In genomic region chr1:6496890-6497214, GRCh38 we compare ENCODE assay signal across 8 cellular contexts. TPM values are rescaled to one million over a fixed set of nuclear protein-coding genes. Genes with fewer than 3 reads are reported as not detected.
DNase-seq lines count a peak whose midpoint lies in the region; ATAC-seq and TF ChIP-seq lines count a peak whose summit lies in the region.

No MANE protein-coding gene starts in this region.

- no peaks in the 10 kb centered on the region for H3K36me3 ChIP-seq in A673 (ENCODE audit: insufficient read depth, low read length, poor library complexity, severe bottlenecking)

- CTCF ChIA-PET in A673 (lab: Charles Lee): no interaction called here

- POLR2A ChIA-PET in A673 (lab: Charles Lee; ENCODE audit: low non-redundant PET): no interaction called here

- intact Hi-C loops in A673 (cut with micrococcal nuclease; ENCODE audit: unreplicated experiment): no loop called here
- intact Hi-C loops in dendritic cell treated with granulocyte-macrophage colony-stimulating factor and Interleukin-4, amounts not matched to agents 40 ng/mL and 50 ng/mL, for 4 days (cut with micrococcal nuclease): no loop called here

- H3K27ac ChIP-seq in A673 (ENCODE audit: low read depth, low read length, poor library complexity, severe bottlenecking): no peak overlapping the region

- H3K36me3 Mint-ChIP-seq in dendritic cell treated with granulocyte-macrophage colony-stimulating factor and Interleukin-4, amounts not matched to agents 40 ng/mL and 50 ng/mL, for 4 days (ENCODE audit: low read depth): no peaks in the 10 kb centered on the region
- H3K36me3 Mint-ChIP-seq in naive B cell: no peaks in the 10 kb centered on the region

- no peaks in the 10 kb centered on the region for H3K9me3 Mint-ChIP-seq in dendritic cell treated with granulocyte-macrophage colony-stimulating factor and Interleukin-4, amounts not matched to agents 40 ng/mL and 50 ng/mL, for 4 days
- H3K9me3 Mint-ChIP-seq in naive B cell: no peaks in the 10 kb centered on the region

- peak overlapping the region; percentile 52 for H3K4me3 ChIP-seq in A673 (ENCODE audit: low read depth, low read length, poor library complexity, severe bottlenecking)
- H3K4me3 ChIP-seq in Jurkat, Clone E6-1 (ENCODE audit: low read length): peak overlapping the region; percentile 15; the same call in 1 of the 2 replicates

- H3K27me3 Mint-ChIP-seq in dendritic cell treated with granulocyte-macrophage colony-stimulating factor and Interleukin-4, amounts not matched to agents 40 ng/mL and 50 ng/mL, for 4 days: peaks cover 79% of the 10 kb centered on the region
- H3K27me3 Mint-ChIP-seq in naive B cell: peaks cover 24 to 62% (median 55%) of the 10 kb centered on the region in 3 donors

- no peak for DNase-seq in A673 (ENCODE audit: low spot score)
- DNase-seq in Jurkat, Clone E6-1 (ENCODE audit: low read depth, low spot score): no peak
- no peak for DNase-seq in naive B cell
- no peak for DNase-seq in NCI-H524 treated with DMSO at 0.1 percent for 48 hours (lab: John Stamatoyannopoulos, UW)
- no peak for DNase-seq in HPDE6-E6E7 (ENCODE audit: extremely low spot score)

- ATAC-seq in naive B cell (ENCODE audit: low read depth in 2 of 2): peak in 1 of 2 donors; percentile 11
- no peak for ATAC-seq in HG02642 (IDR thresholded peaks at IDR 0.05; ENCODE audit: poor library complexity, unreplicated experiment)
- ATAC-seq in HG03025 (IDR thresholded peaks at IDR 0.05; ENCODE audit: low FRiP score, unreplicated experiment): no peak

- H3K4me1 ChIP-seq in A673 (ENCODE audit: insufficient read depth, low read length, poor library complexity, severe bottlenecking): peaks cover 6% of the 10 kb centered on the region

- no TSS peak for BruUV-seq in A673 (replicated peaks; lab: Mats Ljungman, UMichigan)

- no peak overlapping the region for H3K27ac Mint-ChIP-seq in dendritic cell treated with granulocyte-macrophage colony-stimulating factor and Interleukin-4, amounts not matched to agents 40 ng/mL and 50 ng/mL, for 4 days
- H3K27ac Mint-ChIP-seq in naive B cell: no peak overlapping the region

- H3K9me3 ChIP-seq in A673 (ENCODE audit: low read depth, low read length, poor library complexity, severe bottlenecking): no peaks in the 10 kb centered on the region

- H3K4me3 Mint-ChIP-seq in dendritic cell treated with granulocyte-macrophage colony-stimulating factor and Interleukin-4, amounts not matched to agents 40 ng/mL and 50 ng/mL, for 4 days: peak overlapping the region; percentile 53
- H3K4me3 Mint-ChIP-seq in naive B cell: peak overlapping the region; percentile 28 to 75 (median 38)

- no peaks in the 10 kb centered on the region for H3K27me3 ChIP-seq in A673 (replicated peaks; ENCODE audit: insufficient read depth, low read depth, low read length, poor library complexity)

- TF ChIP-seq CTCF in A673 (conservative IDR thresholded peaks at IDR 0.05; ENCODE audit: low read depth, low read length): no peak

- peaks cover 53% of the 10 kb centered on the region for H3K4me1 Mint-ChIP-seq in dendritic cell treated with granulocyte-macrophage colony-stimulating factor and Interleukin-4, amounts not matched to agents 40 ng/mL and 50 ng/mL, for 4 days (ENCODE audit: low read depth)
- peaks cover 4 to 17% (median 11%) of the 10 kb centered on the region in 3 donors for H3K4me1 Mint-ChIP-seq in naive B cell

RNA-seq across cellular contexts. Expression of gene PLEKHG5, which starts 5.4 kb away (rescaled TPM):
- 0.86 and 2.3 TPM in 2 replicates for total RNA-seq in A673 (2021)
- polyA plus RNA-seq in Jurkat, Clone E6-1 (2012; ENCODE audit: insufficient read depth, insufficient read length): 3.3 TPM
- polyA plus RNA-seq in naive B cell (ENCODE audit: low read depth in 6 of 6): not detected

RNA-seq across cellular contexts. Expression of gene TNFRSF25, which starts 30.9 kb away (rescaled TPM):
- total RNA-seq in A673 (2021): 0.97 and 1.5 TPM in 2 replicates
- polyA plus RNA-seq in Jurkat, Clone E6-1 (2012; ENCODE audit: insufficient read depth, insufficient read length): 1.8 TPM
- polyA plus RNA-seq in naive B cell (ENCODE audit: low read depth in 6 of 6): under 1 TPM in 2 of 6 donors, not detected in 4; 0.28 to 0.68 TPM

RNA-seq across cellular contexts. Expression of gene NOL9, which starts 57.5 kb away (rescaled TPM):
- 48.5 and 55.6 TPM in 2 replicates for total RNA-seq in A673 (2021)
- polyA plus RNA-seq in Jurkat, Clone E6-1 (2012; ENCODE audit: insufficient read depth, insufficient read length): 7.2 TPM
- polyA plus RNA-seq in naive B cell (ENCODE audit: low read depth in 6 of 6): 10 to 100 TPM in 5 of 6 donors, 1 to 10 TPM in 1; 4.1 to 22.3 (median 18.4) TPM

RNA-seq across cellular contexts. Expression of gene TAS1R1, which starts 58.3 kb away (rescaled TPM):
- total RNA-seq in A673 (2021): not detected in 2 replicates
- not detected for polyA plus RNA-seq in Jurkat, Clone E6-1 (2012; ENCODE audit: insufficient read depth, insufficient read length)
- polyA plus RNA-seq in naive B cell (ENCODE audit: low read depth in 6 of 6): under 1 TPM in 2 of 6 donors, not detected in 4; 0.16 to 0.22 TPM
